Comparison of ENCODE assay signal across 11 cellular contexts in the genomic region with DNA sequence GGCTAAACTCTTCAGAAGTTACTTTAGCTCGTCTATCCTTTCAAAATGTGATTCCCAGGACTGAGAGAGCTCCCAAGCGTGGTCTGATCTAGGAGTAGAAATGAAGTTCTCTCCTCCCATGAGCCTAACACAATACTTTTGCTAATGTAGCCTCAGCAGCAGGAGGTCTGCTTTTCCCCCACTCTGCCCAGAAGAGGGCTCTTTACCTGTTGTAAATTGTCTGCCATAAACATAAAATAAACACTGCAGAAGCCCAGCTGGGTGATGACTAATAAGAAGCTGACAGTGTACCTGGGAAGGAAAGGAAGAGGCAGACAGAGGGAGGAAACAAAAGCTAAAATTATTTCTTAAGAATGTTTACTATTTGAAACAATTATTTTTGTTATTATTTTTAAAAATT.
DNase-seq lines count a peak whose midpoint lies in the region; ATAC-seq lines count a peak whose summit lies in the region.
"Had no signal": no experiment of that assay in that cellular context is flagged by ENCODE, and none has a peak within 500 bp of the region (broad histone marks: within the 10 kb centered on the region; RNA-seq: fewer than 3 reads in every experiment).

No MANE protein-coding gene starts in this region.

- no peak overlapping the region for H3K27ac Mint-ChIP-seq in memory B cell
- H3K27ac Mint-ChIP-seq: activated naive CD8-positive, alpha-beta T cell had no signal

- H3K4me3 Mint-ChIP-seq in memory B cell, result no peak overlapping the region
- H3K4me3 Mint-ChIP-seq: activated naive CD8-positive, alpha-beta T cell had no signal

- ATAC-seq in GM21825 (IDR thresholded peaks at IDR 0.05; ENCODE audit: unreplicated experiment), result peak; percentile 64
- ATAC-seq in memory B cell (ENCODE audit: low read depth), result peak; percentile 38
- ATAC-seq in GM19452 (IDR thresholded peaks at IDR 0.05; ENCODE audit: unreplicated experiment), result no peak
- ATAC-seq in GM19023 (IDR thresholded peaks at IDR 0.05; ENCODE audit: unreplicated experiment), result no peak
- ATAC-seq: esophagus mucosa had no signal

- peaks cover 3% of the 10 kb centered on the region for H3K4me1 Mint-ChIP-seq in memory B cell

- H3K27me3 Mint-ChIP-seq in memory B cell, result no peaks in the 10 kb centered on the region
- H3K27me3 Mint-ChIP-seq: activated naive CD8-positive, alpha-beta T cell had no signal

- intact Hi-C loops in posterior cingulate gyrus (cut with DNase I), result no loop called here

- DNase-seq in NCI-H1417 (lab: John Stamatoyannopoulos, UW), result peak; percentile 24 to 64 (median 56)
- no peak for DNase-seq in NCI-H1417 treated with DMSO at 0.1 percent for 48 hours (lab: John Stamatoyannopoulos, UW)
- DNase-seq in NCI-H774 (lab: John Stamatoyannopoulos, UW), result peak; percentile 25
- DNase-seq in memory B cell (ENCODE audit: low spot score in 2 of 2), result no peak
- no peak for DNase-seq in posterior cingulate gyrus
- DNase-seq: T-helper 9 cell had no signal

- no peaks in the 10 kb centered on the region for H3K9me3 Mint-ChIP-seq in memory B cell

- no peaks in the 10 kb centered on the region for H3K36me3 Mint-ChIP-seq in memory B cell
- H3K36me3 Mint-ChIP-seq: activated naive CD8-positive, alpha-beta T cell had no signal

Comparison
In these comparisons a context has a peak if more than half of its experiments do, and no peak if none do; other contexts are left out.
1. DNase-seq: peak in NCI-H1417 (3 of 3) and NCI-H774 (single experiment); none in NCI-H1417 treated with DMSO at 0.1 percent for 48 hours (single experiment), memory B cell (0 of 2) and posterior cingulate gyrus (0 of 10).
2. ATAC-seq: peak in GM21825 (single experiment) and memory B cell (single experiment); none in GM19452 (single experiment) and GM19023 (single experiment).